ENCODE assay signal across 11 cellular contexts in the genomic region with DNA sequence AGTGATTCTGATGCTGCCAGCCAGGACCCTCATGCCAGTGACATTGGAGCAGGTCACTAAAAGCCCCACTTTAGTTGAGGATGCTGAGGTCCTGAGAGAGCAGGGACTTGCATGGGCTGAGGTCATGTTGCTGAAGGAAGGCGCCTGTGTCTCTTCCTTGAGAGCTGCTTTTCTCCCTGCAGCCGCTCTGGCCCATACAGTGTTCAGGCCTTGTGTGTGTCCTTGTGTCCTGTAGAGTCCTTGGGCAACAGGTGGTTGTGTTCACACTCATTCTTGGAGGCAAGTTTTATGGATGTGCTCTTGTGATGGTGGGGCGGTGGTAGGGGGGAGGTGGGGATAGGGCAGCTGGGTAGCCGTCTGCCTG. TPM values are rescaled to one million over a fixed set of nuclear protein-coding genes. Genes with fewer than 3 reads are reported as not detected.
DNase-seq lines count a peak whose midpoint lies in the region; ATAC-seq and TF ChIP-seq lines count a peak whose summit lies in the region.
"Had no signal": no experiment of that assay in that cellular context is flagged by ENCODE, and none has a peak within 500 bp of the region (broad histone marks: within the 10 kb centered on the region; RNA-seq: fewer than 3 reads in every experiment).

No MANE protein-coding gene starts in this region.

- no peak for TF ChIP-seq POLR2A in esophagus squamous epithelium (IDR thresholded peaks at IDR 0.05)

- ATAC-seq in HG03439 (IDR thresholded peaks at IDR 0.05; ENCODE audit: unreplicated experiment) = no peak

- 83% methylated on average over 2 of the region's 4 CpGs; no CpG with 5 or more reads in 1 of the 2 donors for WGBS in esophagus squamous epithelium, 2 donors

- intact Hi-C loops in activated CD4-positive, alpha-beta memory T cell treated with anti-CD3 and anti-CD28 coated beads for 36 hours (cut with micrococcal nuclease) = loop anchor here (10.0 kb wide), 1 partner anchor 413 kb away; a partner anchor contains a TSS
- intact Hi-C loops in esophagus squamous epithelium (cut with DNase I) = no loop called here

- no peaks in the 10 kb centered on the region for H3K27me3 ChIP-seq in esophagus squamous epithelium
- H3K27me3 ChIP-seq: SJSA1, suprapubic skin had no signal

- no peaks in the 10 kb centered on the region for H3K27me3 Mint-ChIP-seq in activated CD4-positive, alpha-beta T cell treated with anti-CD3 and anti-CD28 coated beads, Interleukin-2, amount 10 ng/mL, durations not matched to agents 7 days and 5 days
- H3K27me3 Mint-ChIP-seq in activated CD4-positive, alpha-beta memory T cell treated with anti-CD3 and anti-CD28 coated beads for 36 hours = no peaks in the 10 kb centered on the region
- no peaks in the 10 kb centered on the region for H3K27me3 Mint-ChIP-seq in stimulated activated naive CD8-positive, alpha-beta T cell treated with anti-CD3 and anti-CD28 coated beads, Interleukin-15, Interleukin-2, amounts not matched to agents 100 ng/mL and 50 ng/mL, for 24 hours

- H3K9me3 Mint-ChIP-seq in activated CD4-positive, alpha-beta T cell treated with anti-CD3 and anti-CD28 coated beads, Interleukin-2, amount 10 ng/mL, durations not matched to agents 7 days and 5 days = no peaks in the 10 kb centered on the region
- no peaks in the 10 kb centered on the region for H3K9me3 Mint-ChIP-seq in activated CD4-positive, alpha-beta memory T cell treated with anti-CD3 and anti-CD28 coated beads for 36 hours
- H3K9me3 Mint-ChIP-seq in stimulated activated naive CD8-positive, alpha-beta T cell treated with anti-CD3 and anti-CD28 coated beads, Interleukin-15, Interleukin-2, amounts not matched to agents 100 ng/mL and 50 ng/mL, for 24 hours = no peaks in the 10 kb centered on the region

- H3K27ac ChIP-seq in esophagus squamous epithelium = peak overlapping the region in 3 of 4 donors; percentile 69 to 74 (median 72)
- H3K27ac ChIP-seq: SJSA1 had no signal

- H3K36me3 ChIP-seq in esophagus squamous epithelium = peaks cover 11 to 64% (median 18%) of the 10 kb centered on the region in 3 donors

- TF ChIP-seq CTCF in esophagus squamous epithelium (IDR thresholded peaks at IDR 0.05) = no peak

- H3K9me3 ChIP-seq in esophagus squamous epithelium = no peaks in the 10 kb centered on the region
- H3K9me3 ChIP-seq: SJSA1, suprapubic skin had no signal

- H3K36me3 Mint-ChIP-seq in activated CD4-positive, alpha-beta T cell treated with anti-CD3 and anti-CD28 coated beads, Interleukin-2, amount 10 ng/mL, durations not matched to agents 7 days and 5 days (ENCODE audit: low read depth) = peaks cover 82% of the 10 kb centered on the region
- peaks cover 31% of the 10 kb centered on the region for H3K36me3 Mint-ChIP-seq in activated CD4-positive, alpha-beta memory T cell treated with anti-CD3 and anti-CD28 coated beads for 36 hours
- H3K36me3 Mint-ChIP-seq in stimulated activated naive CD8-positive, alpha-beta T cell treated with anti-CD3 and anti-CD28 coated beads, Interleukin-15, Interleukin-2, amounts not matched to agents 100 ng/mL and 50 ng/mL, for 24 hours (ENCODE audit: low read depth) = peaks cover 48% of the 10 kb centered on the region

- peak overlapping the region; percentile 89 for H3K27ac Mint-ChIP-seq in activated CD4-positive, alpha-beta T cell treated with anti-CD3 and anti-CD28 coated beads, Interleukin-2, amount 10 ng/mL, durations not matched to agents 7 days and 5 days
- H3K27ac Mint-ChIP-seq in activated CD4-positive, alpha-beta memory T cell treated with anti-CD3 and anti-CD28 coated beads for 36 hours = peak overlapping the region; percentile 89
- peak overlapping the region; percentile 99 for H3K27ac Mint-ChIP-seq in stimulated activated naive CD8-positive, alpha-beta T cell treated with anti-CD3 and anti-CD28 coated beads, Interleukin-15, Interleukin-2, amounts not matched to agents 100 ng/mL and 50 ng/mL, for 24 hours

- H3K4me1 ChIP-seq in esophagus squamous epithelium = peaks cover 48 to 100% (median 72%) of the 10 kb centered on the region in 3 donors

- DNase-seq in activated CD4-positive, alpha-beta T cell treated with anti-CD3 and anti-CD28 coated beads, Interleukin-2, amount 10 ng/mL, durations not matched to agents 7 days and 5 days = no peak
- DNase-seq in activated CD4-positive, alpha-beta T cell treated with anti-CD3 and anti-CD28 coated beads for 48 hours = no peak
- DNase-seq in activated CD4-positive, alpha-beta memory T cell treated with anti-CD3 and anti-CD28 coated beads for 36 hours = no peak
- DNase-seq in esophagus squamous epithelium (lab: John Stamatoyannopoulos, UW) (no peak), A172 (ENCODE audit: low spot score) (no peak), NCI-H526 (lab: John Stamatoyannopoulos, UW) (no peak)

- H3K4me3 ChIP-seq in esophagus squamous epithelium = peak overlapping the region in 1 of 4 donors; percentile 5
- H3K4me3 ChIP-seq: SJSA1, suprapubic skin had no signal

- CTCF ChIA-PET in activated CD4-positive, alpha-beta T cell treated with anti-CD3 and anti-CD28 coated beads, Interleukin-2, amount 10 ng/mL, durations not matched to agents 7 days and 5 days (lab: Charles Lee) = interaction anchor here (0.7 to 7.9 kb wide), 11 partner anchors 10 to 63 kb away, joined by 3 to 58 read pairs (median 5); no protein-coding TSS in a partner anchor
- CTCF ChIA-PET in activated CD4-positive, alpha-beta memory T cell treated with anti-CD3 and anti-CD28 coated beads for 36 hours (lab: Charles Lee) = interaction anchor here (1.3 to 4.8 kb wide), 6 partner anchors 12 to 42 kb away, joined by 5 to 29 read pairs (median 12); no protein-coding TSS in a partner anchor

- peak overlapping the region; percentile 64 for H3K4me3 Mint-ChIP-seq in activated CD4-positive, alpha-beta T cell treated with anti-CD3 and anti-CD28 coated beads, Interleukin-2, amount 10 ng/mL, durations not matched to agents 7 days and 5 days
- H3K4me3 Mint-ChIP-seq in activated CD4-positive, alpha-beta memory T cell treated with anti-CD3 and anti-CD28 coated beads for 36 hours = peak overlapping the region; percentile 59
- H3K4me3 Mint-ChIP-seq in stimulated activated naive CD8-positive, alpha-beta T cell treated with anti-CD3 and anti-CD28 coated beads, Interleukin-15, Interleukin-2, amounts not matched to agents 100 ng/mL and 50 ng/mL, for 24 hours = peak overlapping the region; percentile 64

- POLR2A ChIA-PET in activated CD4-positive, alpha-beta T cell treated with anti-CD3 and anti-CD28 coated beads, Interleukin-2, amount 10 ng/mL, durations not matched to agents 7 days and 5 days (lab: Charles Lee) = no interaction called here
- POLR2A ChIA-PET in activated CD4-positive, alpha-beta memory T cell treated with anti-CD3 and anti-CD28 coated beads for 36 hours (lab: Charles Lee) = interaction anchor here (0.5 to 5.0 kb wide), 8 partner anchors 9 to 32 kb away, joined by 3 to 36 read pairs (median 12); a partner anchor contains a TSS

- H3K4me1 Mint-ChIP-seq in activated CD4-positive, alpha-beta T cell treated with anti-CD3 and anti-CD28 coated beads, Interleukin-2, amount 10 ng/mL, durations not matched to agents 7 days and 5 days = peaks cover 95% of the 10 kb centered on the region
- peaks cover 96% of the 10 kb centered on the region for H3K4me1 Mint-ChIP-seq in activated CD4-positive, alpha-beta memory T cell treated with anti-CD3 and anti-CD28 coated beads for 36 hours (ENCODE audit: low read depth)
- peaks cover 98% of the 10 kb centered on the region for H3K4me1 Mint-ChIP-seq in stimulated activated naive CD8-positive, alpha-beta T cell treated with anti-CD3 and anti-CD28 coated beads, Interleukin-15, Interleukin-2, amounts not matched to agents 100 ng/mL and 50 ng/mL, for 24 hours (ENCODE audit: low read depth)

RNA-seq across cellular contexts. Expression of a gene that starts 33.3 kb away (rescaled TPM):
- 100 to 1,000 TPM; 127 to 143 TPM for total RNA-seq in activated CD4-positive, alpha-beta T cell treated with anti-CD3 and anti-CD28 coated beads, Interleukin-2, amount 10 ng/mL, durations not matched to agents 7 days and 5 days
- 10 to 100 TPM; 48.9 to 51.8 TPM for total RNA-seq in activated CD4-positive, alpha-beta memory T cell treated with anti-CD3 and anti-CD28 coated beads for 36 hours
- 100 to 1,000 TPM in 2 of 4 donors, 10 to 100 TPM in 2; 66.4 to 118 (median 89.8) TPM for total RNA-seq in esophagus squamous epithelium
- total RNA-seq in A172 (2014; rRNA removed; shearing (Covaris generic)) = 35.0 and 38.4 TPM in 2 replicates

RNA-seq across cellular contexts. Expression of a gene that starts 50.3 kb away (rescaled TPM):
- total RNA-seq in activated CD4-positive, alpha-beta T cell treated with anti-CD3 and anti-CD28 coated beads, Interleukin-2, amount 10 ng/mL, durations not matched to agents 7 days and 5 days = under 1 TPM; 0.07 to 0.10 TPM
- total RNA-seq in activated CD4-positive, alpha-beta memory T cell treated with anti-CD3 and anti-CD28 coated beads for 36 hours = under 1 TPM in 1 of 2 experiments, not detected in 1; 0.12 TPM
- under 1 TPM in 1 of 4 donors, not detected in 3; 0.13 TPM for total RNA-seq in esophagus squamous epithelium
- 0.07 and 0.53 TPM in 2 replicates for total RNA-seq in A172 (2014; rRNA removed; shearing (Covaris generic))
- total RNA-seq: left ventricle myocardium superior had no signal
